Comparison of ENCODE assay signal across 25 cellular contexts in genomic region chr18:67672719-67673118, GRCh38.
"Had no signal": no experiment of that assay in that cellular context is flagged by ENCODE, and none has a peak within 500 bp of the region (broad histone marks: within the 10 kb centered on the region; RNA-seq: fewer than 3 reads in every experiment).

No MANE protein-coding gene starts in this region.

- DNase-seq: activated CD4-positive, alpha-beta T cell treated with anti-CD3 and anti-CD28 coated beads for 4 hours; activated CD4-positive, alpha-beta T cell treated with anti-CD3 and anti-CD28 coated beads, Interleukin-2, amount 50 U/mL, for 48 hours; activated CD4-positive, CD25-positive, alpha-beta regulatory T cell; activated CD8-positive, alpha-beta memory T cell treated with anti-CD3 and anti-CD28 coated beads, Interleukin-2, amount 50 U/mL, for 48 hours; activated naive CD4-positive, alpha-beta T cell treated with anti-CD3 and anti-CD28 coated beads for 36 hours; activated naive CD8-positive, alpha-beta T cell treated with anti-CD3 and anti-CD28 coated beads, Interleukin-2, amount 10 ng/mL, durations not matched to agents 7 days and 5 days; activated T-cell treated with anti-CD3 and anti-CD28 coated beads, Interleukin-2, amount 50 U/mL, for 48 hours; amniotic stem cell; effector CD4-positive, alpha-beta T cell; gastrocnemius medialis; head of caudate nucleus; hypothalamus; left ventricle myocardium inferior; midbrain; natural killer cell; pancreas; psoas muscle; stimulated activated CD4-positive, alpha-beta T cell treated with anti-CD3 and anti-CD28 coated beads, Interleukin-12 subunit alpha, Interleukin-12 subunit beta, amount 100 ng/mL, for 4 hours; stimulated activated naive CD8-positive, alpha-beta T cell treated with anti-CD3 and anti-CD28 coated beads, Interleukin-15, amount 100 ng/mL, for 72 hours; T-helper 17 cell; tibial artery had no signal

- H3K4me3 ChIP-seq: cardiac muscle cell, gastrocnemius medialis, left ventricle myocardium inferior, pancreas, psoas muscle, right atrium auricular region, tibial artery had no signal

- H3K4me1 ChIP-seq: gastrocnemius medialis, left ventricle myocardium inferior, pancreas, psoas muscle, right atrium auricular region, tibial artery had no signal

- H3K27ac ChIP-seq: cardiac muscle cell, gastrocnemius medialis, left ventricle myocardium inferior, neutrophil, pancreas, psoas muscle, right atrium auricular region, tibial artery had no signal

- H3K9me3 ChIP-seq: gastrocnemius medialis, left ventricle myocardium inferior, neutrophil, pancreas, psoas muscle, right atrium auricular region, tibial artery had no signal

- H3K36me3 ChIP-seq: cardiac muscle cell, gastrocnemius medialis, left ventricle myocardium inferior, neutrophil, pancreas, right atrium auricular region, tibial artery had no signal

- H3K27me3 ChIP-seq: cardiac muscle cell, gastrocnemius medialis, neutrophil, pancreas, right atrium auricular region, tibial artery had no signal

- ATAC-seq: gastrocnemius medialis; natural killer cell; pancreas; psoas muscle; stimulated activated effector memory CD8-positive, alpha-beta T cell treated with anti-CD3 and anti-CD28 coated beads, Interleukin-12 subunit alpha, Interleukin-12 subunit beta, amount 100 ng/mL, for 72 hours; stimulated activated naive CD8-positive, alpha-beta T cell treated with anti-CD3 and anti-CD28 coated beads, Interleukin-15, amount 100 ng/mL, for 72 hours; T-helper 17 cell had no signal
